18 cellular contexts compared by ENCODE assay signal in the genomic region with DNA sequence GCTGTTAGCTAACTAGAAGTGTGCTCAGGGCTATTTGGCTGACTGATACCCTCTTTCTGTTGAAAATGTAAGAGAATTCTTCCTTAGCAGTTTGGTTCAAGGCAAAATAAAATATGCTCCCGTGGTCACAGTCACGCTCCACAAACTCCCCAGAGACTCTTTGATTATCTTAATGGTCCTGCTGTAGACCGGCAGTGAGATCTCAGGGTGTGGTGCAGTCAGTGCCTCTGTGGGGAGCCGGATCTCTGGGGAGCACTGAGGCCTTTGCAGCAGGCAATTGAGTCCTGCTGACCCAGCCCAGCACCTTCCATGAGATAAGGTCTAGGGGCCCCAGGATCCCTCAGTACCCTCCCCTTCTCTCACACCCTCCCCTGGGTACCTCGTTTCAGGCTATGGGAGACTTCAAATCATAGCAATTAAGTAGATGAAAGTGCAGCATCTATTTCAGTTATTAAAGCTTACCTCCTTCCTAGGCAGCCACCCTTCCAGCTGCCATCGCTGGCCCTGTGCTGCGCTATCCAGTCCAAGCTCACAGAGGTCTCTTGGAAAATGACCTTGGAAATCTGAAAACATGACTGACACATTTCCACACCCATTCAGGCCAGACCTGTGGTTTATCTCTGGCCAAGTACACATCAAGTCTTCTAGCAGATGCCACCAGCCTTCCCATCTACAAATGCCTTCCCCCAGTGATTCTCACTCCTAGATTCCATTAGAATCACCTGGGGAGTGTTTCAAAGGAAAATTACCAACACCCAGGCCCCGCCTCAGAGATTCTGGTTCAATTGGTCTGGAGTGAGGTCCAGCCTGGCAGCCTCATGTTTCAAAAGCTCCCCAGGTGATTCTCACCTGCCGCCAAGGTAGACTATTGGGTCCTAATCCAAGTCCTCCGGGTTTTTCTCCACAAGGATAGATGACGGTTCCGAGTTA.
DNase-seq lines count a peak whose midpoint lies in the region; ATAC-seq and TF ChIP-seq lines count a peak whose summit lies in the region.
"Had no signal": no experiment of that assay in that cellular context is flagged by ENCODE, and none has a peak within 500 bp of the region (broad histone marks: within the 10 kb centered on the region; RNA-seq: fewer than 3 reads in every experiment).

No MANE protein-coding gene starts in this region.

- no TSS peak for BruUV-seq in A673 (replicated peaks; lab: Mats Ljungman, UMichigan)

- H3K36me3 ChIP-seq in A673 (ENCODE audit: insufficient read depth, low read length, poor library complexity, severe bottlenecking) (no peaks in the 10 kb centered on the region), hepatocyte (replicated peaks; ENCODE audit: insufficient read depth, low read depth) (no peaks in the 10 kb centered on the region)
- H3K36me3 ChIP-seq: adrenal gland, colonic mucosa, vagina had no signal

- H3K36me3 Mint-ChIP-seq in T-helper 17 cell (ENCODE audit: low read depth), result no peaks in the 10 kb centered on the region
- H3K36me3 Mint-ChIP-seq: CD8-positive, alpha-beta T cell had no signal

- H3K9me2 ChIP-seq in hepatocyte (replicated peaks; ENCODE audit: insufficient read depth), result no peaks in the 10 kb centered on the region

- H3K79me2 ChIP-seq in hepatocyte, result no peaks in the 10 kb centered on the region

- TF ChIP-seq CTCF in A673 (conservative IDR thresholded peaks at IDR 0.05; ENCODE audit: low read depth, low read length) (no peak), hepatocyte (IDR thresholded peaks at IDR 0.05; ENCODE audit: poor library complexity) (no peak), GM13976 (IDR thresholded peaks at IDR 0.05; ENCODE audit: borderline replicate concordance, control extremely low read depth, extremely low read depth, insufficient read depth, missing control alignments) (no peak)

- WGBS in hepatocyte (ENCODE audit: low lambda C conversion rate, missing lambda C conversion rate), result 67% methylated on average over 12 of the region's 12 CpGs

- no peak overlapping the region for H3K27ac Mint-ChIP-seq in T-helper 17 cell
- H3K27ac Mint-ChIP-seq: activated CD8-positive, alpha-beta T cell treated with anti-CD3 and anti-CD28 coated beads, Interleukin-2, amount 10 ng/mL, durations not matched to agents 7 days and 5 days; activated T-cell treated with anti-CD3 and anti-CD28 coated beads, Interleukin-2, amount 50 U/mL, for 24 hours; CD8-positive, alpha-beta T cell; endodermal cell; memory B cell had no signal

- in situ Hi-C loops in GM13976 (cut with MboI; ENCODE audit: low sequenced_read_pairs, unreplicated experiment), result no loop called here

- H3K4me1 Mint-ChIP-seq in T-helper 17 cell, result no peaks in the 10 kb centered on the region

- H2AFZ ChIP-seq in hepatocyte, result no peak overlapping the region

- H3K4me2 ChIP-seq in hepatocyte, result peak overlapping the region; percentile 30

- no peak overlapping the region for H3K4me3 Mint-ChIP-seq in T-helper 17 cell
- H3K4me3 Mint-ChIP-seq: activated CD8-positive, alpha-beta T cell treated with anti-CD3 and anti-CD28 coated beads, Interleukin-2, amount 10 ng/mL, durations not matched to agents 7 days and 5 days; activated T-cell treated with anti-CD3 and anti-CD28 coated beads, Interleukin-2, amount 50 U/mL, for 24 hours; CD8-positive, alpha-beta T cell; endodermal cell; memory B cell had no signal

- intact Hi-C loops in A673 (cut with micrococcal nuclease; ENCODE audit: unreplicated experiment), result no loop called here

- H3K27ac ChIP-seq in A673 (ENCODE audit: low read depth, low read length, poor library complexity, severe bottlenecking) (no peak overlapping the region), hepatocyte (no peak overlapping the region)
- H3K27ac ChIP-seq: adrenal gland, colonic mucosa, vagina had no signal

- no peaks in the 10 kb centered on the region for H4K20me1 ChIP-seq in hepatocyte (ENCODE audit: insufficient read depth, poor library complexity, severe bottlenecking)

- H3K27me3 Mint-ChIP-seq in T-helper 17 cell, result no peaks in the 10 kb centered on the region
- H3K27me3 Mint-ChIP-seq: activated T-cell treated with anti-CD3 and anti-CD28 coated beads, Interleukin-2, amount 50 U/mL, for 24 hours had no signal

- DNase-seq in A673 (ENCODE audit: low spot score), result peak; percentile 74
- DNase-seq in COR-L47 (lab: John Stamatoyannopoulos, UW), result peak; percentile 51
- peak; percentile 80 for DNase-seq in NCI-H146 (lab: John Stamatoyannopoulos, UW)
- DNase-seq in hepatocyte (ENCODE audit: low spot score), result peak; percentile 9
- no peak for DNase-seq in T-helper 17 cell
- DNase-seq in dermis blood vessel endothelial cell, result no peak
- DNase-seq in GM13976 (ENCODE audit: low spot score), result no peak
- DNase-seq: activated CD4-positive, CD25-positive, alpha-beta regulatory T cell treated with anti-CD3 and anti-CD28 coated beads, Interleukin-2, amount 50 U/mL, for 72 hours; activated CD8-positive, alpha-beta T cell treated with anti-CD3 and anti-CD28 coated beads, Interleukin-2, amount 10 ng/mL, durations not matched to agents 7 days and 5 days; activated T-cell treated with anti-CD3 and anti-CD28 coated beads, Interleukin-2, amount 50 U/mL, for 24 hours; adrenal gland; CD8-positive, alpha-beta T cell; colonic mucosa; endodermal cell; Karpas-422; nucleus accumbens had no signal

- H3K27me3 ChIP-seq in A673 (replicated peaks; ENCODE audit: insufficient read depth, low read depth, low read length, poor library complexity) (no peaks in the 10 kb centered on the region), hepatocyte (no peaks in the 10 kb centered on the region)
- H3K27me3 ChIP-seq: colonic mucosa, vagina had no signal

- H3K4me1 ChIP-seq in A673 (ENCODE audit: insufficient read depth, low read length, poor library complexity, severe bottlenecking) (peaks cover 24% of the 10 kb centered on the region), hepatocyte (ENCODE audit: insufficient read depth) (peaks cover 14% of the 10 kb centered on the region)
- H3K4me1 ChIP-seq: adrenal gland, colonic mucosa, vagina had no signal

- POLR2A ChIA-PET in A673 (lab: Charles Lee; ENCODE audit: low non-redundant PET), result no interaction called here

- CTCF ChIA-PET in A673 (lab: Charles Lee), result no interaction called here

- no peak for ATAC-seq in T-helper 17 cell
- ATAC-seq: activated CD8-positive, alpha-beta T cell treated with anti-CD3 and anti-CD28 coated beads, Interleukin-2, amount 10 ng/mL, durations not matched to agents 7 days and 5 days; CD8-positive, alpha-beta T cell had no signal

- H3K9me3 ChIP-seq in A673 (ENCODE audit: low read depth, low read length, poor library complexity, severe bottlenecking), result peaks cover 3% of the 10 kb centered on the region
- H3K9me3 ChIP-seq in hepatocyte (ENCODE audit: low read depth), result no peaks in the 10 kb centered on the region
- H3K9me3 ChIP-seq in T-helper 17 cell (ENCODE audit: control insufficient read depth, low read length, poor library complexity, severe bottlenecking), result no peaks in the 10 kb centered on the region
- H3K9me3 ChIP-seq: adrenal gland, colonic mucosa, vagina had no signal

- H3K4me3 ChIP-seq in A673 (ENCODE audit: low read depth, low read length, poor library complexity, severe bottlenecking), result no peak overlapping the region
- no peak overlapping the region for H3K4me3 ChIP-seq in hepatocyte
- H3K4me3 ChIP-seq: adrenal gland, colonic mucosa, vagina had no signal

Comparison
In these comparisons a context has a peak if more than half of its experiments do, and no peak if none do; other contexts are left out.
1. DNase-seq: peak in A673 (single experiment), COR-L47 (single experiment), NCI-H146 (single experiment) and hepatocyte (single experiment); none in T-helper 17 cell (0 of 3), dermis blood vessel endothelial cell (single experiment) and GM13976 (single experiment).